ENCODE assay signal across 8 cellular contexts in genomic region chr2:199956062-199956380, GRCh38. TPM values are rescaled to one million over a fixed set of nuclear protein-coding genes. Genes with fewer than 3 reads are reported as not detected.
A peak's percentile ranks its signal among the peaks of the same experiment; 100 is the strongest.
DNase-seq lines count a peak whose midpoint lies in the region; ATAC-seq and TF ChIP-seq lines count a peak whose summit lies in the region.

No MANE protein-coding gene starts in this region.

- H3K4me1 Mint-ChIP-seq in activated T-cell treated with anti-CD3 and anti-CD28 coated beads, Interleukin-2, amount 50 U/mL, for 4 hours (ENCODE audit: low read depth): peaks cover 50% of the 10 kb centered on the region
- peaks cover 60% of the 10 kb centered on the region for H3K4me1 Mint-ChIP-seq in activated CD4-positive, alpha-beta memory T cell treated with anti-CD3 and anti-CD28 coated beads, Interleukin-2, amount 10 ng/mL, durations not matched to agents 7 days and 5 days
- H3K4me1 Mint-ChIP-seq in immature natural killer cell: peaks cover 45 to 65% of the 10 kb centered on the region in 2 donors

- peak overlapping the region; percentile 100 for H3K4me3 Mint-ChIP-seq in activated T-cell treated with anti-CD3 and anti-CD28 coated beads, Interleukin-2, amount 50 U/mL, for 4 hours
- peak overlapping the region; percentile 98 for H3K4me3 Mint-ChIP-seq in activated CD4-positive, alpha-beta memory T cell treated with anti-CD3 and anti-CD28 coated beads, Interleukin-2, amount 10 ng/mL, durations not matched to agents 7 days and 5 days
- H3K4me3 Mint-ChIP-seq in immature natural killer cell: peak overlapping the region; percentile 98 to 99 (median 99)

- CTCF ChIA-PET in activated CD4-positive, alpha-beta memory T cell treated with anti-CD3 and anti-CD28 coated beads, Interleukin-2, amount 10 ng/mL, durations not matched to agents 7 days and 5 days (lab: Charles Lee): interaction anchor here (0.5 kb wide), 1 partner anchor 470 kb away, joined by 3 read pairs; no protein-coding TSS in a partner anchor

- DNase-seq in activated T-cell treated with anti-CD3 and anti-CD28 coated beads, Interleukin-2, amount 50 U/mL, for 4 hours: no peak
- no peak for DNase-seq in activated T-cell treated with anti-CD3 and anti-CD28 coated beads, Interleukin-2, amount 50 U/mL, for 1 hour
- no peak for DNase-seq in activated CD4-positive, alpha-beta memory T cell treated with anti-CD3 and anti-CD28 coated beads, Interleukin-2, amount 10 ng/mL, durations not matched to agents 7 days and 5 days
- no peak for DNase-seq in immature natural killer cell
- DNase-seq in GM20000 (ENCODE audit: low spot score): no peak

- peaks cover 14% of the 10 kb centered on the region for H3K36me3 Mint-ChIP-seq in activated T-cell treated with anti-CD3 and anti-CD28 coated beads, Interleukin-2, amount 50 U/mL, for 4 hours (ENCODE audit: insufficient read depth)
- peaks cover 36% of the 10 kb centered on the region for H3K36me3 Mint-ChIP-seq in activated CD4-positive, alpha-beta memory T cell treated with anti-CD3 and anti-CD28 coated beads, Interleukin-2, amount 10 ng/mL, durations not matched to agents 7 days and 5 days (ENCODE audit: low read depth)
- H3K36me3 Mint-ChIP-seq in immature natural killer cell: peaks cover 0 to 12% (median 9%) of the 10 kb centered on the region in 3 donors

- TF ChIP-seq CTCF in GM20000 (IDR thresholded peaks at IDR 0.05; ENCODE audit: extremely low read depth, missing control alignments): no peak

- no peak for ATAC-seq in activated T-cell treated with anti-CD3 and anti-CD28 coated beads, Interleukin-2, amount 50 U/mL, for 4 hours
- no peak for ATAC-seq in HG02759 (IDR thresholded peaks at IDR 0.05; ENCODE audit: unreplicated experiment)
- no peak for ATAC-seq in GM21737 (IDR thresholded peaks at IDR 0.05; ENCODE audit: unreplicated experiment)

- no peaks in the 10 kb centered on the region for H3K27me3 Mint-ChIP-seq in activated T-cell treated with anti-CD3 and anti-CD28 coated beads, Interleukin-2, amount 50 U/mL, for 4 hours (ENCODE audit: low read depth)
- no peaks in the 10 kb centered on the region for H3K27me3 Mint-ChIP-seq in activated CD4-positive, alpha-beta memory T cell treated with anti-CD3 and anti-CD28 coated beads, Interleukin-2, amount 10 ng/mL, durations not matched to agents 7 days and 5 days
- peaks cover 0 to 13% (median 4%) of the 10 kb centered on the region in 3 donors for H3K27me3 Mint-ChIP-seq in immature natural killer cell (ENCODE audit: low read depth in 3 of 3)

- peak overlapping the region; percentile 92 for H3K27ac Mint-ChIP-seq in activated CD4-positive, alpha-beta memory T cell treated with anti-CD3 and anti-CD28 coated beads, Interleukin-2, amount 10 ng/mL, durations not matched to agents 7 days and 5 days
- peak overlapping the region; percentile 89 to 97 (median 95) for H3K27ac Mint-ChIP-seq in immature natural killer cell

- peak overlapping the region; percentile 59 for H3K27ac ChIP-seq in temporal lobe (ENCODE audit: low read depth, low read length)

- POLR2A ChIA-PET in activated CD4-positive, alpha-beta memory T cell treated with anti-CD3 and anti-CD28 coated beads, Interleukin-2, amount 10 ng/mL, durations not matched to agents 7 days and 5 days (lab: Charles Lee): interaction anchor here (0.6 to 1.7 kb wide), 2 partner anchors 9 to 44 kb away, joined by 3 to 4 read pairs; no protein-coding TSS in a partner anchor

- no peaks in the 10 kb centered on the region for H3K9me3 Mint-ChIP-seq in activated T-cell treated with anti-CD3 and anti-CD28 coated beads, Interleukin-2, amount 50 U/mL, for 4 hours
- H3K9me3 Mint-ChIP-seq in activated CD4-positive, alpha-beta memory T cell treated with anti-CD3 and anti-CD28 coated beads, Interleukin-2, amount 10 ng/mL, durations not matched to agents 7 days and 5 days: no peaks in the 10 kb centered on the region
- H3K9me3 Mint-ChIP-seq in immature natural killer cell: no peaks in the 10 kb centered on the region

RNA-seq across cellular contexts. Expression of gene MAIP1, which starts 0.6 kb away (rescaled TPM):
- 10 to 100 TPM; 51.1 to 53.7 (median 53.6) TPM for total RNA-seq in activated T-cell treated with anti-CD3 and anti-CD28 coated beads, Interleukin-2, amount 50 U/mL, for 4 hours
- total RNA-seq in activated CD4-positive, alpha-beta memory T cell treated with anti-CD3 and anti-CD28 coated beads, Interleukin-2, amount 10 ng/mL, durations not matched to agents 7 days and 5 days: 10 to 100 TPM; 17.9 to 19.5 TPM
- polyA plus RNA-seq in immature natural killer cell: 10 to 100 TPM in 2 of 3 donors, 1 to 10 TPM in 1; 9.1 to 20.5 (median 12.6) TPM
- 11.6 TPM for total RNA-seq in temporal lobe

RNA-seq across cellular contexts. Expression of gene TYW5, which starts 0.7 kb away (rescaled TPM):
- total RNA-seq in activated T-cell treated with anti-CD3 and anti-CD28 coated beads, Interleukin-2, amount 50 U/mL, for 4 hours: 1 to 10 TPM; 8.5 to 9.8 (median 9.7) TPM
- total RNA-seq in activated CD4-positive, alpha-beta memory T cell treated with anti-CD3 and anti-CD28 coated beads, Interleukin-2, amount 10 ng/mL, durations not matched to agents 7 days and 5 days: 10 to 100 TPM in 1 of 2 experiments, 1 to 10 TPM in 1; 9.9 to 11.2 TPM
- 1 to 10 TPM; 1.3 to 4.3 (median 2.5) TPM for polyA plus RNA-seq in immature natural killer cell
- 10.8 TPM for total RNA-seq in temporal lobe

RNA-seq across cellular contexts. Expression of gene C2orf69, which starts 44.9 kb away (rescaled TPM):
- total RNA-seq in activated T-cell treated with anti-CD3 and anti-CD28 coated beads, Interleukin-2, amount 50 U/mL, for 4 hours: 10 to 100 TPM; 15.1 to 17.8 (median 17.7) TPM
- total RNA-seq in activated CD4-positive, alpha-beta memory T cell treated with anti-CD3 and anti-CD28 coated beads, Interleukin-2, amount 10 ng/mL, durations not matched to agents 7 days and 5 days: 10 to 100 TPM; 19.2 to 20.1 TPM
- polyA plus RNA-seq in immature natural killer cell: 1 to 10 TPM; 3.8 to 7.6 (median 4.8) TPM
- 25.6 TPM for total RNA-seq in temporal lobe
